In the genomic region with DNA sequence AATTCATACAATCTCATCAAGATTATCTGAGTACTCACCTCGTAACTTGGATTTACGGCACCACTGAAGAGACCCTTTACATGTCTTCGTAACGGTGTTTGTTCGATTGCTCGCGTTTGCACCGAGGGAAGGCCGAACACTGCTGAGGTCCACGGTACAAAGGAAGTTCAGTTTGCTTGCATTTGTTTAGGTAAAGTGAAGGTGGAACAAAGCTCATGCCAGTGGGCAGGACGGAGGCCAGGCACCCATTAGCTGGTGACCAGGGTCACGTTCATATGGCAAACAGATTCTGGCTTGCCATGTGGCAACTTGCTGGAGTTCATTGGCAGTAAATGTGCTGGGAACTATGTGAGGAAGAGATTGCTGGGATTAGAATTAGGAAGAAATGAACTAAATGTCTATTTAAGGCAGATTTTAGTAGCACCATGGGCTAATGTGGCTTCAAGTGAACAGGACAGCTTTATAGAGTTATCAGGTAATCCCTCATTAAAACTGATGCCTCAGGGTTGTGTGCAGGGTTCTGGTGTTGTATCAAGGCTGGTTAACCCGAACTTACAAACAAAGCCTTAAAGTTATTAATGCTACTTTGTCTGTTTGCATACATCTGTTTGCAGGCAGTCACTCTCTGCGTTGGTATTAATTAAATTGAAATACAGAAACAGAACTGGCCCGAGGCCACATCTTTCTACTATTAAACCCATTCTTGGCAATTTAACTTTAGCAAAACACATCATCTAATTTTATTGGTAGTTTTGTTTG, we compare ENCODE assay signal across 14 cellular contexts.
"Had no signal": no experiment of that assay in that cellular context is flagged by ENCODE, and none has a peak within 500 bp of the region (broad histone marks: within the 10 kb centered on the region; RNA-seq: fewer than 3 reads in every experiment).

No MANE protein-coding gene starts in this region.

- DNase-seq: activated CD4-positive, alpha-beta T cell treated with anti-CD3 and anti-CD28 coated beads for 4 hours; activated CD8-positive, alpha-beta memory T cell treated with anti-CD3 and anti-CD28 coated beads, Interleukin-2, amount 50 U/mL, for 48 hours; activated CD8-positive, alpha-beta T cell treated with anti-CD3 and anti-CD28 coated beads, Interleukin-2, amount 10 ng/mL, durations not matched to agents 7 days and 5 days; activated naive CD4-positive, alpha-beta T cell treated with anti-CD3 and anti-CD28 coated beads for 36 hours; central memory CD4-positive, alpha-beta T cell; effector memory CD8-positive, alpha-beta T cell; hypothalamus; mucosa of descending colon; stimulated activated CD4-positive, alpha-beta T cell treated with anti-CD3 and anti-CD28 coated beads, Interleukin-4, amount 100 ng/mL, for 4 hours; T-helper 1 cell had no signal

- H3K4me1 Mint-ChIP-seq: naive thymus-derived CD8-positive, alpha-beta T cell had no signal

- H3K36me3 ChIP-seq: vagina had no signal

- H3K27me3 ChIP-seq: vagina had no signal

- H3K9me3 Mint-ChIP-seq: activated naive CD4-positive, alpha-beta T cell treated with anti-CD3 and anti-CD28 coated beads for 36 hours; dendritic cell treated with granulocyte-macrophage colony-stimulating factor and Interleukin-4, amounts not matched to agents 40 ng/mL and 50 ng/mL, for 4 days; effector memory CD8-positive, alpha-beta T cell; naive thymus-derived CD8-positive, alpha-beta T cell had no signal

- H3K27ac Mint-ChIP-seq: activated CD8-positive, alpha-beta T cell treated with anti-CD3 and anti-CD28 coated beads, Interleukin-2, amount 10 ng/mL, durations not matched to agents 7 days and 5 days; activated naive CD4-positive, alpha-beta T cell treated with anti-CD3 and anti-CD28 coated beads for 36 hours; effector memory CD8-positive, alpha-beta T cell had no signal

- ATAC-seq: activated CD8-positive, alpha-beta T cell treated with anti-CD3 and anti-CD28 coated beads, Interleukin-2, amount 10 ng/mL, durations not matched to agents 7 days and 5 days; effector memory CD8-positive, alpha-beta T cell; mucosa of descending colon; naive thymus-derived CD8-positive, alpha-beta T cell had no signal

- H3K9me3 ChIP-seq: mucosa of descending colon, vagina had no signal

- H3K4me3 ChIP-seq: lung, mucosa of descending colon, vagina had no signal

- H3K4me3 Mint-ChIP-seq: activated CD8-positive, alpha-beta T cell treated with anti-CD3 and anti-CD28 coated beads, Interleukin-2, amount 10 ng/mL, durations not matched to agents 7 days and 5 days; activated naive CD4-positive, alpha-beta T cell treated with anti-CD3 and anti-CD28 coated beads for 36 hours; dendritic cell treated with granulocyte-macrophage colony-stimulating factor and Interleukin-4, amounts not matched to agents 40 ng/mL and 50 ng/mL, for 4 days; effector memory CD8-positive, alpha-beta T cell; naive thymus-derived CD8-positive, alpha-beta T cell had no signal

- H3K36me3 Mint-ChIP-seq: naive thymus-derived CD8-positive, alpha-beta T cell had no signal
